20 cellular contexts compared by ENCODE assay signal in genomic region chr3:63947594-63947993, GRCh38. TPM values are rescaled to one million over a fixed set of nuclear protein-coding genes. Genes with fewer than 3 reads are reported as not detected.
DNase-seq lines count a peak whose midpoint lies in the region; ATAC-seq and TF ChIP-seq lines count a peak whose summit lies in the region.
"Had no signal": no experiment of that assay in that cellular context is flagged by ENCODE, and none has a peak within 500 bp of the region (broad histone marks: within the 10 kb centered on the region; RNA-seq: fewer than 3 reads in every experiment).

No MANE protein-coding gene starts in this region.

- H3K9me3 ChIP-seq in naive thymus-derived CD4-positive, alpha-beta T cell (ENCODE audit: control insufficient read depth in 2 of 3, low read length in 3 of 3) = no peaks in the 10 kb centered on the region
- H3K9me3 ChIP-seq: thoracic aorta had no signal

- peaks cover 10% of the 10 kb centered on the region for H3K36me3 Mint-ChIP-seq in Calu3 (ENCODE audit: insufficient read depth, unreplicated experiment)
- peaks cover 36% of the 10 kb centered on the region for H3K36me3 Mint-ChIP-seq in activated naive CD8-positive, alpha-beta T cell treated with anti-CD3 and anti-CD28 coated beads, Interleukin-2, amount 50 U/mL, for 24 hours (ENCODE audit: low read depth)
- H3K36me3 Mint-ChIP-seq in naive thymus-derived CD4-positive, alpha-beta T cell = peaks cover 0 to 27% (median 11%) of the 10 kb centered on the region in 5 donors

- peaks cover 43% of the 10 kb centered on the region for H3K4me1 Mint-ChIP-seq in Calu3 (ENCODE audit: low read depth, unreplicated experiment)
- H3K4me1 Mint-ChIP-seq in activated naive CD8-positive, alpha-beta T cell treated with anti-CD3 and anti-CD28 coated beads, Interleukin-2, amount 50 U/mL, for 24 hours = peaks cover 72% of the 10 kb centered on the region
- H3K4me1 Mint-ChIP-seq in naive thymus-derived CD4-positive, alpha-beta T cell = peaks cover 29 to 78% (median 64%) of the 10 kb centered on the region in 7 donors

- no peaks in the 10 kb centered on the region for H3K27me3 ChIP-seq in ACC112 (ENCODE audit: insufficient read depth, low read length)
- no peaks in the 10 kb centered on the region for H3K27me3 ChIP-seq in naive thymus-derived CD4-positive, alpha-beta T cell (ENCODE audit: control insufficient read depth in 2 of 2, insufficient read depth in 2 of 2, low read length in 2 of 2)

- DNase-seq in Calu3 = no peak
- DNase-seq in activated naive CD8-positive, alpha-beta T cell treated with anti-CD3 and anti-CD28 coated beads, Interleukin-2, amount 50 U/mL, for 24 hours = no peak
- no peak for DNase-seq in naive thymus-derived CD4-positive, alpha-beta T cell
- no peak for DNase-seq in KG1 (lab: John Stamatoyannopoulos, UW)
- DNase-seq in SHP77 treated with DMSO at 0.1 percent for 48 hours (lab: John Stamatoyannopoulos, UW) = no peak
- DNase-seq: activated T-cell treated with anti-CD3 and anti-CD28 coated beads, Interleukin-2, amount 50 U/mL, for 1 hour; foreskin fibroblast; GOT3; left colon; MV-4-11; NCI-H2029 treated with DMSO at 0.1 percent for 48 hours; NCI-H510A; posterior cingulate gyrus; T-helper 9 cell had no signal

- no peaks in the 10 kb centered on the region for H3K27me3 Mint-ChIP-seq in Calu3 (ENCODE audit: unreplicated experiment)
- no peaks in the 10 kb centered on the region for H3K27me3 Mint-ChIP-seq in activated naive CD8-positive, alpha-beta T cell treated with anti-CD3 and anti-CD28 coated beads, Interleukin-2, amount 50 U/mL, for 24 hours
- H3K27me3 Mint-ChIP-seq in naive thymus-derived CD4-positive, alpha-beta T cell = no peaks in the 10 kb centered on the region

- no peak overlapping the region for H3K4me3 ChIP-seq in ACC112 (ENCODE audit: low read depth, low read length)
- H3K4me3 ChIP-seq in naive thymus-derived CD4-positive, alpha-beta T cell (ENCODE audit: low read length) = no peak overlapping the region
- H3K4me3 ChIP-seq: smooth muscle cell, thoracic aorta had no signal

- H3K27ac ChIP-seq in ACC112 (ENCODE audit: low read depth, low read length) = peak overlapping the region; percentile 80; the same call in 1 of the 2 replicates
- no peak overlapping the region for H3K27ac ChIP-seq in naive thymus-derived CD4-positive, alpha-beta T cell (ENCODE audit: low read depth, low read length)
- H3K27ac ChIP-seq: thoracic aorta had no signal

- peaks cover 43% of the 10 kb centered on the region for H3K4me1 ChIP-seq in ACC112 (ENCODE audit: control insufficient read depth, insufficient read depth, low read length, unreplicated experiment)
- H3K4me1 ChIP-seq in naive thymus-derived CD4-positive, alpha-beta T cell (ENCODE audit: control insufficient read depth in 2 of 2, insufficient read depth in 2 of 2, low read length in 2 of 2) = peaks cover 13 to 24% of the 10 kb centered on the region in 2 donors

- POLR2A ChIA-PET in naive thymus-derived CD4-positive, alpha-beta T cell (lab: Charles Lee) = no interaction called here

- CTCF ChIA-PET in Calu3 (lab: Charles Lee) = no interaction called here
- CTCF ChIA-PET in naive thymus-derived CD4-positive, alpha-beta T cell (lab: Charles Lee) = no interaction called here

- H3K9me3 Mint-ChIP-seq in Calu3 (ENCODE audit: low read depth, unreplicated experiment) = no peaks in the 10 kb centered on the region
- no peaks in the 10 kb centered on the region for H3K9me3 Mint-ChIP-seq in activated naive CD8-positive, alpha-beta T cell treated with anti-CD3 and anti-CD28 coated beads, Interleukin-2, amount 50 U/mL, for 24 hours
- no peaks in the 10 kb centered on the region for H3K9me3 Mint-ChIP-seq in naive thymus-derived CD4-positive, alpha-beta T cell

- no peak overlapping the region for H2AFZ ChIP-seq in ACC112 (ENCODE audit: low read length, unreplicated experiment)

- peaks cover 6% of the 10 kb centered on the region; the same call in 1 of the 2 replicates for H3K36me3 ChIP-seq in ACC112 (ENCODE audit: insufficient read depth, low read length)
- H3K36me3 ChIP-seq in naive thymus-derived CD4-positive, alpha-beta T cell (ENCODE audit: control insufficient read depth in 2 of 3, insufficient read depth in 3 of 3, low read length in 3 of 3) = no peaks in the 10 kb centered on the region
- H3K36me3 ChIP-seq: thoracic aorta had no signal

- no peak for TF ChIP-seq CTCF in Calu3 (IDR thresholded peaks at IDR 0.05; ENCODE audit: unreplicated experiment)

- no TSS peak for BruUV-seq in Calu3 (replicated peaks; lab: Mats Ljungman, UMichigan)

- intact Hi-C loops in Calu3 (cut with micrococcal nuclease; ENCODE audit: unreplicated experiment) = no loop called here
- intact Hi-C loops in naive thymus-derived CD4-positive, alpha-beta T cell (cut with micrococcal nuclease) = no loop called here

- H3K27ac Mint-ChIP-seq in Calu3 (ENCODE audit: unreplicated experiment) = peak overlapping the region; percentile 18
- peak overlapping the region; percentile 26 for H3K27ac Mint-ChIP-seq in activated naive CD8-positive, alpha-beta T cell treated with anti-CD3 and anti-CD28 coated beads, Interleukin-2, amount 50 U/mL, for 24 hours
- H3K27ac Mint-ChIP-seq in naive thymus-derived CD4-positive, alpha-beta T cell = peak overlapping the region; percentile 0 to 85 (median 43)

- H3K79me2 ChIP-seq in ACC112 (ENCODE audit: control insufficient read depth, insufficient read depth, low read length, unreplicated experiment) = peaks cover 69% of the 10 kb centered on the region

- ATAC-seq in activated naive CD8-positive, alpha-beta T cell treated with anti-CD3 and anti-CD28 coated beads, Interleukin-2, amount 50 U/mL, for 24 hours = peak; percentile 18
- ATAC-seq in naive thymus-derived CD4-positive, alpha-beta T cell = no peak
- no peak for ATAC-seq in GM19035 (IDR thresholded peaks at IDR 0.05; ENCODE audit: unreplicated experiment)
- no peak for ATAC-seq in HG03108 (IDR thresholded peaks at IDR 0.05; ENCODE audit: unreplicated experiment)

- H3K4me3 Mint-ChIP-seq in Calu3 (ENCODE audit: low read depth, unreplicated experiment) = no peak overlapping the region
- no peak overlapping the region for H3K4me3 Mint-ChIP-seq in activated naive CD8-positive, alpha-beta T cell treated with anti-CD3 and anti-CD28 coated beads, Interleukin-2, amount 50 U/mL, for 24 hours
- peak overlapping the region in 2 of 10 donors; percentile 4 for H3K4me3 Mint-ChIP-seq in naive thymus-derived CD4-positive, alpha-beta T cell

RNA-seq across cellular contexts. Expression of gene SCAANT1, which starts 35.4 kb away (rescaled TPM):
- not detected in 2 replicates for total RNA-seq in Calu3 (2022)
- total RNA-seq in naive thymus-derived CD4-positive, alpha-beta T cell = not detected
- not detected for polyA plus RNA-seq in naive thymus-derived CD4-positive, alpha-beta T cell
- total RNA-seq: left colon, mononuclear cell, smooth muscle cell, thoracic aorta had no signal
- polyA plus RNA-seq: smooth muscle cell had no signal
